ENCODE assay signal across 8 cellular contexts in the genomic region with DNA sequence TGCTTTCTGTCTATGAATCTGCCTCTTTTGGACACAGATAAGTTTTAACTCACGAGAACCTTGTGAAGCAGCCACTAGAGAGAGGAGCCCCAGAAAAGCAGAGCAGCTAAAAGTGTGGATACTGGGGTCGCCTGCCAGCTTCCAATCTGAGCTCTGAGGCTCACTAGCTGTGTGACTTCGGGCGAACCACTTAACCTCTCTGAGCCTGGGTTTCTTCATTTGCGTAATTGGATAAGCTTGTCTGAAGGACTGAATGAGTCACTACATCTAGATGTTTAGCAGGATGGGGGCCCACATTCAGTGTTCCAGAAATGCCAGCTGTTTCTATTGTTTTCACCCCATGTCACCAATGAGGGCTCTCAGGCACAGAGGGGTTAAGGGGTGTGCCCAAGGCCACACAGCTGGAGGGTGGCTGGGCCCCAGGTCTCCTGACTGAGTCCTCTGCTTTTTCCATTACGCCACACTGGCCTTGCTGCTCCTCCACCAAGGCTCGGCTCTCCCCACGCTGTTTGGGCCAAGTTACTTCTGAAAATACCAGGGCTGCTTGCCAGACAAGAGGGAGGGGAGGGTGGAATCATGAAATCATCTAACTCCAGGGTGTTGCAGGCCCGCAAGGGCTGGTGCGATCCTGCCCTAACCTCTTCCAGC. TPM values are rescaled to one million over a fixed set of nuclear protein-coding genes. Genes with fewer than 3 reads are reported as not detected.
DNase-seq lines count a peak whose midpoint lies in the region; ATAC-seq and TF ChIP-seq lines count a peak whose summit lies in the region.

No MANE protein-coding gene starts in this region.

- H3K9me3 ChIP-seq in mammary epithelial cell (replicated peaks; ENCODE audit: insufficient read depth, low read length) = no peaks in the 10 kb centered on the region
- no peaks in the 10 kb centered on the region for H3K9me3 ChIP-seq in stomach smooth muscle (ENCODE audit: control insufficient read depth in 2 of 2, low read length in 2 of 2)

- H3K27ac ChIP-seq in mammary epithelial cell (ENCODE audit: insufficient read depth, low read depth, low read length) (peak overlapping the region; percentile 25), stomach smooth muscle (ENCODE audit: low read length) (peak overlapping the region; percentile 87)

- no peaks in the 10 kb centered on the region for H3K36me3 ChIP-seq in mammary epithelial cell (ENCODE audit: insufficient read depth, low read length)
- peaks cover 0 to 4% of the 10 kb centered on the region in 2 donors for H3K36me3 ChIP-seq in stomach smooth muscle (ENCODE audit: control insufficient read depth in 2 of 2, insufficient read depth in 2 of 2, low read length in 2 of 2)

- WGBS in mammary epithelial cell (ENCODE audit: low coverage, missing lambda C conversion rate) = 54% methylated on average over 8 of the region's 10 CpGs

- DNase-seq in HPDE6-E6E7 (ENCODE audit: extremely low spot score) (peak; percentile 79), mammary epithelial cell (peak; percentile 85), left colon (peak; percentile 60 to 89), NCI-H2227 treated with DMSO at 0.1 percent for 48 hours (lab: John Stamatoyannopoulos, UW) (no peak)
- DNase-seq in stimulated activated CD4-positive, alpha-beta T cell treated with anti-CD3 and anti-CD28 coated beads, Interleukin-12 subunit alpha, Interleukin-12 subunit beta, amount 100 ng/mL, for 4 hours = no peak
- DNase-seq in activated CD4-positive, alpha-beta T cell treated with anti-CD3 and anti-CD28 coated beads, Interleukin-2, amount 50 U/mL, for 48 hours = no peak

- H3K4me3 ChIP-seq in mammary epithelial cell (replicated peaks in 1 of 3; ENCODE audit: insufficient read depth in 1 of 3, low read depth in 2 of 3, low read length in 3 of 3) (no peak overlapping the region), stomach smooth muscle (ENCODE audit: low read length in 2 of 2) (peak overlapping the region in 1 of 2 donors; percentile 44)

- H4K20me1 ChIP-seq in mammary epithelial cell (ENCODE audit: insufficient read depth, low read length) = no peaks in the 10 kb centered on the region

- H3K79me2 ChIP-seq in mammary epithelial cell (ENCODE audit: insufficient read depth, low read length) = no peaks in the 10 kb centered on the region

- TF ChIP-seq CTCF in mammary epithelial cell (conservative IDR thresholded peaks at IDR 0.05 in 1 of 2, IDR thresholded peaks at IDR 0.05 in 1 of 2; ENCODE audit: extremely low read depth in 1 of 2, insufficient read depth in 1 of 2, low read depth in 1 of 2, low read length in 2 of 2) = no peak

- intact Hi-C loops in mammary epithelial cell (cut with micrococcal nuclease) (loop anchor here (1.0 kb wide), 1 partner anchor 34 kb away; no protein-coding TSS in a partner anchor), left colon (cut with DNase I, micrococcal nuclease) (no loop called here)

- ATAC-seq in left colon (no peak), GM18909 (IDR thresholded peaks at IDR 0.05; ENCODE audit: poor library complexity, unreplicated experiment) (no peak)

- in situ Hi-C loops in mammary epithelial cell (cut with MboI; ENCODE audit: low sequenced_read_pairs in 2 of 2) = no loop called here

- H2AFZ ChIP-seq in mammary epithelial cell (ENCODE audit: low read depth, low read length) = peak overlapping the region; percentile 60

- H3K27me3 ChIP-seq in mammary epithelial cell (ENCODE audit: insufficient read depth, low read length) (no peaks in the 10 kb centered on the region), stomach smooth muscle (ENCODE audit: control insufficient read depth in 1 of 2, insufficient read depth in 2 of 2, low read length in 2 of 2) (no peaks in the 10 kb centered on the region)

- CTCF ChIA-PET in mammary epithelial cell (lab: Charles Lee; ENCODE audit: low non-redundant PET) = no interaction called here

- BruUV-seq in mammary epithelial cell (replicated peaks; lab: Mats Ljungman, UMichigan) = no TSS peak

- H3K4me1 ChIP-seq in mammary epithelial cell (ENCODE audit: insufficient read depth, low read length) (peaks cover 43% of the 10 kb centered on the region), stomach smooth muscle (ENCODE audit: control insufficient read depth, insufficient read depth, low read length) (peaks cover 83% of the 10 kb centered on the region)

- peak overlapping the region; percentile 54 for H3K4me2 ChIP-seq in mammary epithelial cell (ENCODE audit: insufficient read depth, low read depth, low read length)

- dilution Hi-C loops in mammary epithelial cell (cut with HindIII; ENCODE audit: low sequenced_read_pairs) = no loop called here

- H3K9ac ChIP-seq in mammary epithelial cell (ENCODE audit: insufficient read depth, low read length) (no peak overlapping the region), stomach smooth muscle (ENCODE audit: low read length in 2 of 2) (peak overlapping the region; percentile 60 to 71)

RNA-seq across cellular contexts. Expression of a gene that starts 36.2 kb away (rescaled TPM):
- total RNA-seq in mammary epithelial cell (10 to 100 TPM; 19.2 to 25.1 TPM), left colon (10 to 100 TPM; 11.1 to 12.6 TPM)
- polyA plus RNA-seq in mammary epithelial cell = 14.1 TPM
- polyA minus RNA-seq in mammary epithelial cell = 33.7 TPM

Comparison
In these comparisons a context has a peak if more than half of its experiments do, and no peak if none do; other contexts are left out.
1. DNase-seq: peak in HPDE6-E6E7 (single experiment), mammary epithelial cell (single experiment) and left colon (2 of 2); none in stimulated activated CD4-positive, alpha-beta T cell treated with anti-CD3 and anti-CD28 coated beads, Interleukin-12 subunit alpha, Interleukin-12 subunit beta, amount 100 ng/mL, for 4 hours (single experiment), NCI-H2227 treated with DMSO at 0.1 percent for 48 hours (single experiment) and activated CD4-positive, alpha-beta T cell treated with anti-CD3 and anti-CD28 coated beads, Interleukin-2, amount 50 U/mL, for 48 hours (0 of 2).